In genomic region chr1:154751690-154752089, GRCh38 we compare ENCODE assay signal across 11 cellular contexts.
DNase-seq lines count a peak whose midpoint lies in the region; ATAC-seq and TF ChIP-seq lines count a peak whose summit lies in the region.
"Had no signal": no experiment of that assay in that cellular context is flagged by ENCODE, and none has a peak within 500 bp of the region (broad histone marks: within the 10 kb centered on the region; RNA-seq: fewer than 3 reads in every experiment).

No MANE protein-coding gene starts in this region.

- H3K4me1 ChIP-seq in gastrocnemius medialis = peaks cover 0 to 4% of the 10 kb centered on the region in 2 donors
- H3K4me1 ChIP-seq in aorta (ENCODE audit: control insufficient read depth in 1 of 2, insufficient read depth in 2 of 2, low read length in 2 of 2) = no peaks in the 10 kb centered on the region
- H3K4me1 ChIP-seq in breast epithelium = no peaks in the 10 kb centered on the region

- H3K27me3 ChIP-seq in gastrocnemius medialis = no peaks in the 10 kb centered on the region
- H3K27me3 ChIP-seq in aorta (ENCODE audit: control insufficient read depth in 1 of 2, insufficient read depth in 2 of 2, low read length in 1 of 2) = no peaks in the 10 kb centered on the region
- no peaks in the 10 kb centered on the region for H3K27me3 ChIP-seq in breast epithelium

- no peaks in the 10 kb centered on the region for H3K27me3 Mint-ChIP-seq in activated CD4-positive, alpha-beta T cell treated with anti-CD3 and anti-CD28 coated beads for 36 hours

- POLR2A ChIA-PET in activated CD4-positive, alpha-beta T cell treated with anti-CD3 and anti-CD28 coated beads for 36 hours (lab: Charles Lee) = interaction anchor here (0.6 kb wide), 1 partner anchor 101 kb away, joined by 3 read pairs; no protein-coding TSS in a partner anchor

- intact Hi-C loops in activated CD4-positive, alpha-beta T cell treated with anti-CD3 and anti-CD28 coated beads for 36 hours (cut with DNase I, micrococcal nuclease) = loop anchor here in 1 of 2 experiments (1.0 kb wide), 1 partner anchor 8 kb away; no protein-coding TSS in a partner anchor
- intact Hi-C loops in gastrocnemius medialis (cut with DNase I; ENCODE audit: low total_unique reads) = no loop called here
- intact Hi-C loops in aorta (cut with DNase I) = no loop called here
- intact Hi-C loops in breast epithelium (cut with DNase I; ENCODE audit: low total_unique reads) = loop anchor here (1.0 kb wide), 1 partner anchor 26 kb away; no protein-coding TSS in a partner anchor

- 71 to 76% methylated on average over 5 of the region's 5 CpGs for WGBS in aorta, 2 donors

- H3K9me3 Mint-ChIP-seq in activated CD4-positive, alpha-beta T cell treated with anti-CD3 and anti-CD28 coated beads for 36 hours (ENCODE audit: low read depth) = peaks cover 2% of the 10 kb centered on the region

- CTCF ChIA-PET in activated CD4-positive, alpha-beta T cell treated with anti-CD3 and anti-CD28 coated beads for 36 hours (lab: Charles Lee) = interaction anchor here (1.3 to 9.9 kb wide), 4 partner anchors 9 to 192 kb away, joined by 7 to 75 read pairs (median 26); no protein-coding TSS in a partner anchor

- H3K4me3 Mint-ChIP-seq in activated CD4-positive, alpha-beta T cell treated with anti-CD3 and anti-CD28 coated beads for 36 hours = peak overlapping the region; percentile 42

- in situ Hi-C loops in gastrocnemius medialis (cut with MboI; ENCODE audit: low sequenced_read_pairs in 4 of 4) = loop anchor here in 2 of 4 donors (25.0 kb wide), 2 partner anchors 89 to 189 kb away; partner anchors contain the start of genes CHRNB2 (in 1 of the 2) and UBE2Q1 (in 1 of the 2)

- H3K4me3 ChIP-seq in gastrocnemius medialis (no peak overlapping the region), aorta (ENCODE audit: low read length in 2 of 2) (no peak overlapping the region), breast epithelium (no peak overlapping the region)
- H3K4me3 ChIP-seq: suprapubic skin had no signal

- TF ChIP-seq POLR2A in gastrocnemius medialis (IDR thresholded peaks at IDR 0.05) (no peak), breast epithelium (IDR thresholded peaks at IDR 0.05) (no peak)

- H3K9me3 ChIP-seq in gastrocnemius medialis (no peaks in the 10 kb centered on the region), aorta (ENCODE audit: control insufficient read depth, low read length) (no peaks in the 10 kb centered on the region), breast epithelium (no peaks in the 10 kb centered on the region)
- H3K9me3 ChIP-seq: suprapubic skin had no signal

- TF ChIP-seq CTCF in gastrocnemius medialis (IDR thresholded peaks at IDR 0.05 in 4 of 5, conservative IDR thresholded peaks at IDR 0.05 in 1 of 5) = no peak
- TF ChIP-seq CTCF in breast epithelium (IDR thresholded peaks at IDR 0.05) = no peak

- H3K36me3 ChIP-seq in gastrocnemius medialis (no peaks in the 10 kb centered on the region), aorta (ENCODE audit: control insufficient read depth in 1 of 2, insufficient read depth in 2 of 2, low read length in 1 of 2) (no peaks in the 10 kb centered on the region), breast epithelium (no peaks in the 10 kb centered on the region)
- H3K36me3 ChIP-seq: suprapubic skin had no signal

- H3K36me3 Mint-ChIP-seq in activated CD4-positive, alpha-beta T cell treated with anti-CD3 and anti-CD28 coated beads for 36 hours (ENCODE audit: low read depth) = no peaks in the 10 kb centered on the region

- peak; percentile 37 for ATAC-seq in activated CD4-positive, alpha-beta T cell treated with anti-CD3 and anti-CD28 coated beads for 36 hours
- ATAC-seq in gastrocnemius medialis (peak; percentile 20 to 43), aorta (ENCODE audit: low FRiP score) (no peak), HG03457 (IDR thresholded peaks at IDR 0.05; ENCODE audit: unreplicated experiment) (no peak)

- H3K27ac Mint-ChIP-seq in activated CD4-positive, alpha-beta T cell treated with anti-CD3 and anti-CD28 coated beads for 36 hours = peak overlapping the region; percentile 93

- peaks cover 72% of the 10 kb centered on the region for H3K4me1 Mint-ChIP-seq in activated CD4-positive, alpha-beta T cell treated with anti-CD3 and anti-CD28 coated beads for 36 hours

- DNase-seq in activated CD4-positive, alpha-beta T cell treated with anti-CD3 and anti-CD28 coated beads for 36 hours = peak; percentile 46
- no peak for DNase-seq in activated CD4-positive, alpha-beta T cell treated with anti-CD3 and anti-CD28 coated beads, Interleukin-2, amount 50 U/mL, for 4 hours
- DNase-seq in NCI-H345 treated with DMSO at 0.1 percent for 48 hours (lab: John Stamatoyannopoulos, UW; ENCODE audit: unreplicated experiment) (peak; percentile 98), fibroblast of gingiva (ENCODE audit: low read depth) (peak; percentile 62), gastrocnemius medialis (no peak), aorta (no peak), breast epithelium (ENCODE audit: low spot score in 2 of 2) (no peak)
- DNase-seq: effector memory CD4-positive, alpha-beta T cell; occipital lobe had no signal

- H3K27ac ChIP-seq in gastrocnemius medialis (peak overlapping the region in 1 of 4 donors; percentile 25), aorta (ENCODE audit: low read depth in 1 of 2, low read length in 2 of 2) (no peak overlapping the region), breast epithelium (peak overlapping the region in 1 of 2 donors; percentile 43)
- H3K27ac ChIP-seq: suprapubic skin had no signal

Comparison
In these comparisons a context has a peak if more than half of its experiments do, and no peak if none do; other contexts are left out.
1. DNase-seq: peak in activated CD4-positive, alpha-beta T cell treated with anti-CD3 and anti-CD28 coated beads for 36 hours (single experiment), NCI-H345 treated with DMSO at 0.1 percent for 48 hours (single experiment) and fibroblast of gingiva (single experiment); none in activated CD4-positive, alpha-beta T cell treated with anti-CD3 and anti-CD28 coated beads, Interleukin-2, amount 50 U/mL, for 4 hours (0 of 2), gastrocnemius medialis (0 of 2), aorta (0 of 2) and breast epithelium (0 of 2).
2. ATAC-seq: peak in activated CD4-positive, alpha-beta T cell treated with anti-CD3 and anti-CD28 coated beads for 36 hours (single experiment) and gastrocnemius medialis (2 of 2); none in aorta (single experiment) and HG03457 (single experiment).